ENCODE assay signal across 11 cellular contexts in genomic region chr2:21111012-21111411, GRCh38. TPM values are rescaled to one million over a fixed set of nuclear protein-coding genes. Genes with fewer than 3 reads are reported as not detected.
"Had no signal": no experiment of that assay in that cellular context is flagged by ENCODE, and none has a peak within 500 bp of the region (broad histone marks: within the 10 kb centered on the region; RNA-seq: fewer than 3 reads in every experiment).

No MANE protein-coding gene starts in this region.

- H3K9ac ChIP-seq: KMS-11 had no signal

- H3K4me3 ChIP-seq: K562 had no signal

- H3K36me3 Mint-ChIP-seq: IgD-negative memory B cell had no signal

- ATAC-seq: HepG2, K562 had no signal

- H3K27me3 Mint-ChIP-seq: IgD-negative memory B cell had no signal

- H3K4me3 Mint-ChIP-seq: IgD-negative memory B cell had no signal

- H3K4me2 ChIP-seq: KMS-11 had no signal

- FAIRE-seq: HepG2, HTR-8/SVneo had no signal

- H3K27ac ChIP-seq: HL-60, KMS-11 had no signal

- H3K27ac Mint-ChIP-seq: IgD-negative memory B cell had no signal

- DNase-seq: IMR-90, KBM-7, KG1 had no signal

RNA-seq across cellular contexts. Expression of gene TDRD15, which starts 12.8 kb away (rescaled TPM):
- total RNA-seq: HT-29, HT1080, IMR-90 had no signal
